In genomic region chr2:160241251-160242137, GRCh38 we compare ENCODE assay signal across 10 cellular contexts. TPM values are rescaled to one million over a fixed set of nuclear protein-coding genes. Genes with fewer than 3 reads are reported as not detected.
DNase-seq lines count a peak whose midpoint lies in the region; ATAC-seq and TF ChIP-seq lines count a peak whose summit lies in the region.
"Had no signal": no experiment of that assay in that cellular context is flagged by ENCODE, and none has a peak within 500 bp of the region (broad histone marks: within the 10 kb centered on the region; RNA-seq: fewer than 3 reads in every experiment).

No MANE protein-coding gene starts in this region.

- no peak overlapping the region for H3K4me3 ChIP-seq in esophagus squamous epithelium
- no peak overlapping the region for H3K4me3 ChIP-seq in osteoblast (ENCODE audit: insufficient read depth, low read length)

- WGBS in esophagus squamous epithelium, 2 donors = 39 to 50% methylated on average over 4 of the region's 4 CpGs

- H3K79me2 ChIP-seq in osteoblast (ENCODE audit: insufficient read depth, low read length) = no peaks in the 10 kb centered on the region

- TF ChIP-seq CTCF in esophagus squamous epithelium (IDR thresholded peaks at IDR 0.05) (no peak), osteoblast (IDR thresholded peaks at IDR 0.05; ENCODE audit: extremely low read depth, low read depth, low read length) (no peak)

- DNase-seq in DMS 273 treated with DMSO at 0.1 percent for 48 hours (lab: John Stamatoyannopoulos, UW) (peak; percentile 26), NCI-H69 (lab: John Stamatoyannopoulos, UW) (peak; percentile 35), esophagus squamous epithelium (lab: John Stamatoyannopoulos, UW) (no peak), osteoblast (ENCODE audit: insufficient read length, low spot score, missing footprints) (no peak), NCI-H1436 treated with DMSO at 0.1 percent for 48 hours (lab: John Stamatoyannopoulos, UW) (no peak), T-cell (no peak)
- DNase-seq: activated naive CD8-positive, alpha-beta T cell treated with anti-CD3 and anti-CD28 coated beads for 36 hours; naive B cell had no signal

- POLR2A ChIA-PET in T-cell (lab: Charles Lee) = no interaction called here

- no peaks in the 10 kb centered on the region for H3K36me3 ChIP-seq in esophagus squamous epithelium
- H3K36me3 ChIP-seq in osteoblast (ENCODE audit: insufficient read depth, low read length) = no peaks in the 10 kb centered on the region

- H3K4me2 ChIP-seq in osteoblast (ENCODE audit: insufficient read depth, low read length) = peak overlapping the region; percentile 43

- ATAC-seq in HG03457 (IDR thresholded peaks at IDR 0.05; ENCODE audit: unreplicated experiment) = no peak
- ATAC-seq in GM21786 (IDR thresholded peaks at IDR 0.05; ENCODE audit: unreplicated experiment) = no peak
- ATAC-seq in T-cell (replicated peaks in 1 of 4) = no peak

- H3K4me3 Mint-ChIP-seq in T-cell = no peak overlapping the region
- H3K4me3 Mint-ChIP-seq: activated naive CD8-positive, alpha-beta T cell treated with anti-CD3 and anti-CD28 coated beads for 36 hours had no signal

- H2AFZ ChIP-seq in osteoblast (ENCODE audit: low read length) = peak overlapping the region; percentile 52

- H3K4me1 ChIP-seq in esophagus squamous epithelium (peaks cover 17 to 54% (median 25%) of the 10 kb centered on the region in 3 donors), osteoblast (ENCODE audit: insufficient read depth, low read length) (peaks cover 14% of the 10 kb centered on the region)

- no peaks in the 10 kb centered on the region for H3K27me3 Mint-ChIP-seq in T-cell
- H3K27me3 Mint-ChIP-seq: activated naive CD8-positive, alpha-beta T cell treated with anti-CD3 and anti-CD28 coated beads for 36 hours had no signal

- H3K9me3 ChIP-seq in esophagus squamous epithelium = no peaks in the 10 kb centered on the region
- no peaks in the 10 kb centered on the region for H3K9me3 ChIP-seq in osteoblast (ENCODE audit: low read depth, low read length)

- no peaks in the 10 kb centered on the region for H3K27me3 ChIP-seq in esophagus squamous epithelium
- H3K27me3 ChIP-seq in osteoblast (ENCODE audit: insufficient read depth, low read length) = no peaks in the 10 kb centered on the region

- H4K20me1 ChIP-seq in osteoblast (ENCODE audit: insufficient read depth, low read length) = no peaks in the 10 kb centered on the region

- no peak for TF ChIP-seq POLR2A in esophagus squamous epithelium (IDR thresholded peaks at IDR 0.05)

- CTCF ChIA-PET in T-cell (lab: Charles Lee) = interaction anchor here (0.6 to 1.0 kb wide), 2 partner anchors 729 to 755 kb away, joined by 3 read pairs; no protein-coding TSS in a partner anchor

- H3K9me3 Mint-ChIP-seq in T-cell = no peaks in the 10 kb centered on the region
- H3K9me3 Mint-ChIP-seq: activated naive CD8-positive, alpha-beta T cell treated with anti-CD3 and anti-CD28 coated beads for 36 hours; naive B cell had no signal

- H3K27ac ChIP-seq in esophagus squamous epithelium (peak overlapping the region; percentile 26 to 63 (median 48)), osteoblast (ENCODE audit: low read depth, low read length) (peak overlapping the region; percentile 60)

- no peak overlapping the region for H3K27ac Mint-ChIP-seq in T-cell
- H3K27ac Mint-ChIP-seq: activated naive CD8-positive, alpha-beta T cell treated with anti-CD3 and anti-CD28 coated beads for 36 hours; naive B cell had no signal

- no peaks in the 10 kb centered on the region for H3K36me3 Mint-ChIP-seq in T-cell
- H3K36me3 Mint-ChIP-seq: activated naive CD8-positive, alpha-beta T cell treated with anti-CD3 and anti-CD28 coated beads for 36 hours; naive B cell had no signal

- intact Hi-C loops in esophagus squamous epithelium (cut with DNase I) = no loop called here

- no peaks in the 10 kb centered on the region for H3K4me1 Mint-ChIP-seq in T-cell
- H3K4me1 Mint-ChIP-seq: activated naive CD8-positive, alpha-beta T cell treated with anti-CD3 and anti-CD28 coated beads for 36 hours had no signal

RNA-seq across cellular contexts. Expression of gene ITGB6, which starts 41.4 kb away (rescaled TPM):
- 10 to 100 TPM; 25.3 to 42.2 (median 33.6) TPM for total RNA-seq in esophagus squamous epithelium
- under 0.01 TPM in 2 replicates for total RNA-seq in osteoblast
- total RNA-seq in T-cell = under 1 TPM in 2 of 5 donors, not detected in 3; 0.09 to 0.38 TPM
- total RNA-seq: activated naive CD8-positive, alpha-beta T cell treated with anti-CD3 and anti-CD28 coated beads for 36 hours had no signal

Comparison
In these comparisons a context has a peak if more than half of its experiments do, and no peak if none do; other contexts are left out.
1. DNase-seq: peak in DMS 273 treated with DMSO at 0.1 percent for 48 hours (single experiment) and NCI-H69 (single experiment); none in esophagus squamous epithelium (single experiment), osteoblast (single experiment), NCI-H1436 treated with DMSO at 0.1 percent for 48 hours (single experiment) and T-cell (0 of 34).
2. RNA of gene ITGB6, which starts 41.4 kb away (total RNA-seq): 25.3 to 42.2 TPM in esophagus squamous epithelium; 0.09 to 0.38 TPM in T-cell and under 0.01 TPM in osteoblast; every median in the first group is over 10 times any median in the second.